ENCODE assay signal across 9 cellular contexts in genomic region chr2:238947920-238948710, GRCh38.
DNase-seq lines count a peak whose midpoint lies in the region; ATAC-seq and TF ChIP-seq lines count a peak whose summit lies in the region.
"Had no signal": no experiment of that assay in that cellular context is flagged by ENCODE, and none has a peak within 500 bp of the region (broad histone marks: within the 10 kb centered on the region; RNA-seq: fewer than 3 reads in every experiment).

No MANE protein-coding gene starts in this region.

- H4K20me1 ChIP-seq in BLaER1: peaks cover 25% of the 10 kb centered on the region; the same call in 1 of the 2 replicates

- peak; percentile 28 to 30 for ATAC-seq in lower lobe of right lung

- H3K27ac ChIP-seq in BLaER1 (no peak overlapping the region), lower lobe of right lung (no peak overlapping the region)

- no peak overlapping the region for H3K9ac ChIP-seq in BLaER1

- DNase-seq in MV-4-11 (lab: John Stamatoyannopoulos, UW) (peak; percentile 98), cardiac fibroblast (ENCODE audit: low read depth in 2 of 2) (peak; percentile 53 to 95), lower lobe of right lung (no peak), NCI-H1694 treated with DMSO at 0.1 percent for 48 hours (lab: John Stamatoyannopoulos, UW) (no peak), foreskin melanocyte (no peak), NCI-H524 (lab: John Stamatoyannopoulos, UW) (no peak)
- no peak for DNase-seq in activated T-cell treated with anti-CD3 and anti-CD28 coated beads, Interleukin-2, amount 50 U/mL, for 1 hour
- DNase-seq: activated CD4-positive, alpha-beta T cell treated with anti-CD3 and anti-CD28 coated beads, Interleukin-2, amount 10 ng/mL, durations not matched to agents 24 days and 14 days had no signal

- H3K9me3 ChIP-seq in BLaER1 (peaks cover 24% of the 10 kb centered on the region), lower lobe of right lung (no peaks in the 10 kb centered on the region)

- peaks cover 27% of the 10 kb centered on the region for H3K4me1 ChIP-seq in BLaER1
- peaks cover 7% of the 10 kb centered on the region for H3K4me1 ChIP-seq in lower lobe of right lung

- H3K27me3 ChIP-seq in BLaER1 (peaks cover 5% of the 10 kb centered on the region; the same call in 1 of the 2 replicates), lower lobe of right lung (ENCODE audit: low read depth) (no peaks in the 10 kb centered on the region)

- no peaks in the 10 kb centered on the region for H3K36me3 ChIP-seq in BLaER1
- no peaks in the 10 kb centered on the region for H3K36me3 ChIP-seq in lower lobe of right lung

- intact Hi-C loops in lower lobe of right lung (cut with DNase I): no loop called here

- TF ChIP-seq CTCF in cardiac fibroblast (IDR thresholded peaks at IDR 0.05; ENCODE audit: low read depth, low read length): no peak
- no peak for TF ChIP-seq CTCF in lower lobe of right lung (IDR thresholded peaks at IDR 0.05)

- no peak overlapping the region for H3K4me3 ChIP-seq in BLaER1
- H3K4me3 ChIP-seq in cardiac fibroblast (replicated peaks in 1 of 2; ENCODE audit: low read depth in 2 of 2, low read length in 2 of 2): no peak overlapping the region
- no peak overlapping the region for H3K4me3 ChIP-seq in lower lobe of right lung

- H3K4me2 ChIP-seq in BLaER1: peak overlapping the region; percentile 76

Comparison
In these comparisons a context has a peak if more than half of its experiments do, and no peak if none do; other contexts are left out.
1. DNase-seq: peak in MV-4-11 (single experiment) and cardiac fibroblast (2 of 2); none in lower lobe of right lung (single experiment), NCI-H1694 treated with DMSO at 0.1 percent for 48 hours (single experiment), foreskin melanocyte (single experiment), NCI-H524 (0 of 2) and activated T-cell treated with anti-CD3 and anti-CD28 coated beads, Interleukin-2, amount 50 U/mL, for 1 hour (single experiment).